8 cellular contexts compared by ENCODE assay signal in genomic region chr18:77115461-77115907, GRCh38. TPM values are rescaled to one million over a fixed set of nuclear protein-coding genes. Genes with fewer than 3 reads are reported as not detected.
A peak's percentile ranks its signal among the peaks of the same experiment; 100 is the strongest.
DNase-seq lines count a peak whose midpoint lies in the region; ATAC-seq, FAIRE-seq and TF ChIP-seq lines count a peak whose summit lies in the region.

No MANE protein-coding gene starts in this region.

- H3K9me3 ChIP-seq in left ventricle myocardium inferior (replicated peaks) (no peaks in the 10 kb centered on the region), HepG2 (ENCODE audit: low read length) (no peaks in the 10 kb centered on the region)

- BruUV-seq in HepG2 (replicated peaks; lab: Mats Ljungman, UMichigan) = no TSS peak

- peak overlapping the region; percentile 56 for H3K9ac ChIP-seq in HepG2 (ENCODE audit: insufficient read depth, low read depth, low read length)

- DNase-seq in left ventricle myocardium inferior (no peak), cardiac septum (ENCODE audit: low spot score) (no peak), HepG2 (ENCODE audit: low spot score) (no peak), ureter (ENCODE audit: low spot score) (peak; percentile 42), GM19239 (ENCODE audit: insufficient read length, low spot score) (no peak), GM20000 (ENCODE audit: low spot score) (no peak)
- no peak for DNase-seq in activated T-helper 1 cell treated with anti-CD3 and anti-CD28 coated beads, Interleukin-12 subunit alpha, Interleukin-12 subunit beta, Interleukin-2, Interleukin-4 antibody, amounts not matched to agents 30 ng/mL and 10 ng/mL and 1 ng/mL, durations not matched to agents 14 hours and 24 hours and 36 hours (ENCODE audit: low spot score)

- H3K27me3 Mint-ChIP-seq in activated T-helper 1 cell treated with anti-CD3 and anti-CD28 coated beads, Interleukin-12 subunit alpha, Interleukin-12 subunit beta, Interleukin-2, Interleukin-4 antibody, amounts not matched to agents 30 ng/mL and 10 ng/mL and 1 ng/mL, durations not matched to agents 14 hours and 24 hours and 36 hours (ENCODE audit: insufficient read depth) = no peaks in the 10 kb centered on the region

- H3K79me2 ChIP-seq in HepG2 (ENCODE audit: insufficient read depth, low read length) = no peaks in the 10 kb centered on the region

- H2AFZ ChIP-seq in HepG2 (ENCODE audit: low read length) = no peak overlapping the region

- no peaks in the 10 kb centered on the region for H3K9me3 Mint-ChIP-seq in activated T-helper 1 cell treated with anti-CD3 and anti-CD28 coated beads, Interleukin-12 subunit alpha, Interleukin-12 subunit beta, Interleukin-2, Interleukin-4 antibody, amounts not matched to agents 30 ng/mL and 10 ng/mL and 1 ng/mL, durations not matched to agents 14 hours and 24 hours and 36 hours

- TF ChIP-seq EP300 in HepG2 (IDR thresholded peaks at IDR 0.05; ENCODE audit: low read depth in 2 of 2, low read length in 2 of 2) = no peak
- TF ChIP-seq EP300 in HepG2 (CRISPR knock-in tag; IDR thresholded peaks at IDR 0.05; ENCODE audit: borderline replicate concordance) = no peak

- TF ChIP-seq POLR2A in HepG2 (IDR thresholded peaks at IDR 0.05; ENCODE audit: insufficient read depth in 1 of 2, low read depth in 2 of 2, low read length in 2 of 2) = no peak

- peaks cover 60% of the 10 kb centered on the region for H3K4me1 Mint-ChIP-seq in activated T-helper 1 cell treated with anti-CD3 and anti-CD28 coated beads, Interleukin-12 subunit alpha, Interleukin-12 subunit beta, Interleukin-2, Interleukin-4 antibody, amounts not matched to agents 30 ng/mL and 10 ng/mL and 1 ng/mL, durations not matched to agents 14 hours and 24 hours and 36 hours (ENCODE audit: low read depth)

- H3K4me3 ChIP-seq in left ventricle myocardium inferior (no peak overlapping the region), HepG2 (replicated peaks in 1 of 3; ENCODE audit: insufficient read depth in 1 of 3, low read depth in 2 of 3, low read length in 3 of 3) (peak overlapping the region in 1 of 3 experiments; percentile 64; a peak in 3 of 6 replicates)

- peaks cover 47% of the 10 kb centered on the region for H3K4me1 ChIP-seq in left ventricle myocardium inferior
- peaks cover 57% of the 10 kb centered on the region for H3K4me1 ChIP-seq in HepG2 (ENCODE audit: insufficient read depth, low read length)

- in situ Hi-C loops in HepG2 (cut with HindIII; ENCODE audit: extremely low pct_ligation_motif_present, low pct_unique_long_range_greater_than_20kb) = no loop called here

- peak overlapping the region; percentile 97 for H3K27ac ChIP-seq in left ventricle myocardium inferior (replicated peaks)
- H3K27ac ChIP-seq in HepG2 (ENCODE audit: extremely low read length, insufficient read depth, low read length) = peak overlapping the region; percentile 87

- H4K20me1 ChIP-seq in HepG2 (ENCODE audit: insufficient read depth, low read length) = no peaks in the 10 kb centered on the region

- peak overlapping the region; percentile 59 for H3K27ac Mint-ChIP-seq in activated T-helper 1 cell treated with anti-CD3 and anti-CD28 coated beads, Interleukin-12 subunit alpha, Interleukin-12 subunit beta, Interleukin-2, Interleukin-4 antibody, amounts not matched to agents 30 ng/mL and 10 ng/mL and 1 ng/mL, durations not matched to agents 14 hours and 24 hours and 36 hours

- CTCF ChIA-PET in HepG2 (lab: Yijun Ruan, JAX; ENCODE audit: low intra/inter-chr PET ratio, low total read pairs) = interaction anchor here (1.2 kb wide), 1 partner anchor 16 kb away, joined by 3 read pairs; the partner anchor contains the start of gene MBP

- TF ChIP-seq CTCF in left ventricle myocardium inferior (IDR thresholded peaks at IDR 0.05; ENCODE audit: borderline replicate concordance) = no peak
- no peak for TF ChIP-seq CTCF in HepG2 (CRISPR knock-in tag; IDR thresholded peaks at IDR 0.05)
- no peak for TF ChIP-seq CTCF in GM20000 (IDR thresholded peaks at IDR 0.05; ENCODE audit: extremely low read depth, missing control alignments)

- ATAC-seq in HepG2 (no peak), HG03439 (IDR thresholded peaks at IDR 0.05; ENCODE audit: unreplicated experiment) (no peak)

- FAIRE-seq in HepG2 (lab: Jason Lieb, UNC) = no peak
- FAIRE-seq in GM19239 (lab: Jason Lieb, UNC) = no peak

- H3K36me3 ChIP-seq in left ventricle myocardium inferior (no peaks in the 10 kb centered on the region), HepG2 (replicated peaks in 1 of 2; ENCODE audit: control insufficient read depth in 1 of 2, insufficient read depth in 2 of 2, low read length in 2 of 2) (no peaks in the 10 kb centered on the region)

- no peak for TF ChIP-seq RAD21 in HepG2 (CRISPR knock-in tag; IDR thresholded peaks at IDR 0.05)

- H3K27me3 ChIP-seq in left ventricle myocardium inferior (ENCODE audit: low read depth) (no peaks in the 10 kb centered on the region), HepG2 (ENCODE audit: control insufficient read depth in 1 of 2, insufficient read depth in 2 of 2, low read length in 2 of 2) (no peaks in the 10 kb centered on the region)

- peaks cover 41% of the 10 kb centered on the region for H3K36me3 Mint-ChIP-seq in activated T-helper 1 cell treated with anti-CD3 and anti-CD28 coated beads, Interleukin-12 subunit alpha, Interleukin-12 subunit beta, Interleukin-2, Interleukin-4 antibody, amounts not matched to agents 30 ng/mL and 10 ng/mL and 1 ng/mL, durations not matched to agents 14 hours and 24 hours and 36 hours (ENCODE audit: low read depth)

- intact Hi-C loops in left ventricle myocardium inferior (cut with micrococcal nuclease) (no loop called here), cardiac septum (cut with DNase I) (no loop called here), HepG2 (cut with micrococcal nuclease; ENCODE audit: unreplicated experiment) (loop anchor here (2.0 kb wide), 2 partner anchors 17 to 29 kb away; partner anchors contain the start of gene MBP)
- intact Hi-C loops in activated T-helper 1 cell treated with anti-CD3 and anti-CD28 coated beads, Interleukin-12 subunit alpha, Interleukin-12 subunit beta, Interleukin-2, Interleukin-4 antibody, amounts not matched to agents 30 ng/mL and 10 ng/mL and 1 ng/mL, durations not matched to agents 14 hours and 24 hours and 36 hours (cut with micrococcal nuclease) = loop anchor here (1.0 kb wide), 1 partner anchor 9 kb away; no protein-coding TSS in a partner anchor

- WGBS in HepG2 (ENCODE audit: low lambda C conversion rate) = 50% methylated on average over 2 of the region's 2 CpGs

- peak overlapping the region; percentile 75 for H3K4me2 ChIP-seq in HepG2 (ENCODE audit: low read depth, low read length)

- POLR2A ChIA-PET in HepG2 (lab: Yijun Ruan, JAX) = interaction anchor here (1.0 to 2.4 kb wide), 6 partner anchors 8 to 58 kb away, joined by 4 to 19 read pairs (median 6); partner anchors contain the start of gene MBP

- H3K4me3 Mint-ChIP-seq in activated T-helper 1 cell treated with anti-CD3 and anti-CD28 coated beads, Interleukin-12 subunit alpha, Interleukin-12 subunit beta, Interleukin-2, Interleukin-4 antibody, amounts not matched to agents 30 ng/mL and 10 ng/mL and 1 ng/mL, durations not matched to agents 14 hours and 24 hours and 36 hours = no peak overlapping the region

TF ChIP-seq in HepG2, 621 proteins besides CTCF, POLR2A, EP300 and RAD21 (continues in another document):
- TF ChIP-seq CC2D1A (CRISPR knock-in tag; IDR thresholded peaks at IDR 0.05) (no peak), ZNF652 (CRISPR knock-in tag; IDR thresholded peaks at IDR 0.05; ENCODE audit: borderline replicate concordance, low read depth) (no peak), ZNF615 (CRISPR knock-in tag; IDR thresholded peaks at IDR 0.05; ENCODE audit: borderline replicate concordance) (no peak), SIN3A (IDR thresholded peaks at IDR 0.05; ENCODE audit: borderline replicate concordance, low read depth, low read length) (no peak), ZNF570 (CRISPR knock-in tag; IDR thresholded peaks at IDR 0.05; ENCODE audit: borderline replicate concordance) (no peak), HHEX (CRISPR knock-in tag; IDR thresholded peaks at IDR 0.05) (no peak)

RNA-seq across cellular contexts. Expression of gene MBP, which starts 17.1 kb away (rescaled TPM):
- total RNA-seq in left ventricle myocardium inferior (35.0 TPM), cardiac septum (37.7 TPM), HepG2 (2016; rRNA removed; fragmentation: Illumina TruSeq; extraction: Trizol) (5.0 TPM in 2 replicates), ureter (78.7 TPM)
- total RNA-seq in activated T-helper 1 cell treated with anti-CD3 and anti-CD28 coated beads, Interleukin-12 subunit alpha, Interleukin-12 subunit beta, Interleukin-2, Interleukin-4 antibody, amounts not matched to agents 30 ng/mL and 10 ng/mL and 1 ng/mL, durations not matched to agents 14 hours and 24 hours and 36 hours = 57.3 and 63.6 TPM in 2 replicates
- total RNA-seq in HepG2 (2016; cell fraction: cytosol; rRNA removed; fragmentation: Illumina TruSeq; extraction: Trizol; ENCODE audit: low read depth) = 1.4 and 1.7 TPM in 2 replicates
- 4.7 TPM in 2 replicates for total RNA-seq in HepG2 (2016; cell fraction: insoluble cytoplasmic fraction; rRNA removed; fragmentation: Illumina TruSeq; extraction: Trizol)
- 1.8 and 2.3 TPM in 2 replicates for total RNA-seq in HepG2 (2016; cell fraction: membrane; rRNA removed; fragmentation: Illumina TruSeq; extraction: Trizol)
- 5.1 and 6.2 TPM in 2 replicates for total RNA-seq in HepG2 (2016; cell fraction: nucleus; rRNA removed; fragmentation: Illumina TruSeq; extraction: Trizol)
- 8.5 and 10.9 TPM in 2 replicates for polyA plus RNA-seq in HepG2 (2011; rRNA removed)
- 5.1 and 8.0 TPM in 2 replicates for polyA plus RNA-seq in HepG2 (2011; cell fraction: cytosol; rRNA removed)
- polyA plus RNA-seq in HepG2 (2011; cell fraction: nucleus; rRNA removed) = 14.4 and 16.4 TPM in 2 replicates
- polyA plus RNA-seq in HepG2 (2012) = 10.8 and 11.5 TPM in 2 replicates
- polyA plus RNA-seq in HepG2 (2016; cell fraction: cytosol; fragmentation: Illumina TruSeq; extraction: Trizol; ENCODE audit: low read depth) = 0.49 and 0.51 TPM in 2 replicates
- 4.2 and 4.7 TPM in 2 replicates for polyA plus RNA-seq in HepG2 (2016; cell fraction: insoluble cytoplasmic fraction; fragmentation: Illumina TruSeq; extraction: Trizol; ENCODE audit: low read depth)
- polyA plus RNA-seq in HepG2 (2016; cell fraction: membrane; fragmentation: Illumina TruSeq; extraction: Trizol; ENCODE audit: low read depth) = 1.0 and 1.1 TPM in 2 replicates
- 4.4 and 5.6 TPM in 2 replicates for polyA plus RNA-seq in HepG2 (2016; cell fraction: nucleus; fragmentation: Illumina TruSeq; extraction: Trizol; ENCODE audit: insufficient read depth, low read depth)
- polyA minus RNA-seq in HepG2 (2011; rRNA and poly(A)+ RNA removed; ENCODE audit: low replicate concordance) = 10.6 and 20.4 TPM in 2 replicates
- polyA minus RNA-seq in HepG2 (2011; cell fraction: cytosol; rRNA and poly(A)+ RNA removed) = 7.3 and 8.8 TPM in 2 replicates
- 19.0 and 19.6 TPM in 2 replicates for polyA minus RNA-seq in HepG2 (2011; cell fraction: nucleus; rRNA and poly(A)+ RNA removed)

Comparison
In these comparisons a context has a peak if more than half of its experiments do, and no peak if none do; other contexts are left out.
1. intact Hi-C loops: an anchor here in activated T-helper 1 cell treated with anti-CD3 and anti-CD28 coated beads, Interleukin-12 subunit alpha, Interleukin-12 subunit beta, Interleukin-2, Interleukin-4 antibody, amounts not matched to agents 30 ng/mL and 10 ng/mL and 1 ng/mL, durations not matched to agents 14 hours and 24 hours and 36 hours (1.0 kb wide) and HepG2 (2.0 kb wide); none called in left ventricle myocardium inferior and cardiac septum.